In genomic region chr3:122691195-122691594, GRCh38 we compare ENCODE assay signal across 1 cellular context.
TF ChIP-seq lines count a peak whose summit lies in the region.

No MANE protein-coding gene starts in this region.

TF ChIP-seq in HepG2, 621 proteins besides CTCF, POLR2A, EP300 and RAD21 (continued from another document and continues in another):
- TF ChIP-seq ZNF468 (CRISPR knock-in tag; IDR thresholded peaks at IDR 0.05) (no peak), STAG1 (CRISPR knock-in tag; IDR thresholded peaks at IDR 0.05) (no peak), KLF16 (CRISPR knock-in tag; IDR thresholded peaks at IDR 0.05) (0 out of 4 replicates have a peak, but pooled peaks of 1 of the 2 experiments have one; percentile 32), TBX2 (CRISPR knock-in tag; IDR thresholded peaks at IDR 0.05; ENCODE audit: borderline replicate concordance) (no peak), HNRNPK (IDR thresholded peaks at IDR 0.05; ENCODE audit: low read depth, low read length, poor library complexity, severe bottlenecking) (no peak), ZNF160 (CRISPR knock-in tag; IDR thresholded peaks at IDR 0.05) (no peak), FOXP4 (CRISPR knock-in tag; IDR thresholded peaks at IDR 0.05) (peak; percentile 41; the same call in 1 of the 2 replicates), HMGA1 (CRISPR knock-in tag; conservative IDR thresholded peaks at IDR 0.05) (no peak), ZBTB42 (CRISPR knock-in tag; IDR thresholded peaks at IDR 0.05) (no peak), NCOA2 (CRISPR knock-in tag; IDR thresholded peaks at IDR 0.05) (no peak), ZNF350 (CRISPR knock-in tag; IDR thresholded peaks at IDR 0.05; ENCODE audit: borderline replicate concordance, low read depth) (no peak), ZNF484 (CRISPR knock-in tag; IDR thresholded peaks at IDR 0.05; ENCODE audit: borderline replicate concordance, low read depth) (no peak), FOXA3 (CRISPR knock-in tag; IDR thresholded peaks at IDR 0.05) (peak; percentile 75), ZFP36L1 (CRISPR knock-in tag; IDR thresholded peaks at IDR 0.05) (no peak), GABPB1 (CRISPR knock-in tag; IDR thresholded peaks at IDR 0.05) (no peak), ZNF317 (CRISPR knock-in tag; IDR thresholded peaks at IDR 0.05) (no peak), ZNF234 (CRISPR knock-in tag; conservative IDR thresholded peaks at IDR 0.05) (no peak), ATAD3A (CRISPR knock-in tag; IDR thresholded peaks at IDR 0.05) (no peak), SIX4 (CRISPR knock-in tag; IDR thresholded peaks at IDR 0.05) (no peak), ZNF24 (IDR thresholded peaks at IDR 0.05) (no peak), ZNF281 (CRISPR knock-in tag; IDR thresholded peaks at IDR 0.05; ENCODE audit: borderline replicate concordance) (no peak), ZNF780A (CRISPR knock-in tag; IDR thresholded peaks at IDR 0.05) (no peak), NR1H2 (CRISPR knock-in tag; IDR thresholded peaks at IDR 0.05; ENCODE audit: borderline replicate concordance, low read depth) (no peak), NAIF1 (CRISPR knock-in tag; IDR thresholded peaks at IDR 0.05; ENCODE audit: borderline replicate concordance) (no peak), HOXA3 (CRISPR knock-in tag; IDR thresholded peaks at IDR 0.05) (peak; percentile 14; the same call in 1 of the 2 replicates), BHLHE40 (IDR thresholded peaks at IDR 0.05; ENCODE audit: low read length) (no peak), PLRG1 (conservative IDR thresholded peaks at IDR 0.05) (no peak), PPARG (CRISPR knock-in tag; conservative IDR thresholded peaks at IDR 0.05) (no peak), JUND (CRISPR knock-in tag; IDR thresholded peaks at IDR 0.05) (peak; percentile 45; the same call in 1 of the 2 replicates), ZNF841 (CRISPR knock-in tag; IDR thresholded peaks at IDR 0.05; ENCODE audit: borderline replicate concordance) (no peak), ZFP36L2 (CRISPR knock-in tag; IDR thresholded peaks at IDR 0.05) (no peak), ZFY (CRISPR knock-in tag; IDR thresholded peaks at IDR 0.05) (no peak), GTF2F1 (IDR thresholded peaks at IDR 0.05; ENCODE audit: low read length) (no peak), SYNCRIP (IDR thresholded peaks at IDR 0.05; ENCODE audit: insufficient read depth, low read depth, low read length) (no peak), ZFX (CRISPR knock-in tag; IDR thresholded peaks at IDR 0.05; ENCODE audit: low read depth) (peak; percentile 58), ZNF562 (CRISPR knock-in tag; IDR thresholded peaks at IDR 0.05; ENCODE audit: borderline replicate concordance) (no peak), ZNF652 (CRISPR knock-in tag; IDR thresholded peaks at IDR 0.05; ENCODE audit: borderline replicate concordance, low read depth) (0 out of 2 replicates have a peak, but pooled peaks have one; percentile 32), GRHL1 (CRISPR knock-in tag; conservative IDR thresholded peaks at IDR 0.05) (no peak), TMF1 (CRISPR knock-in tag; IDR thresholded peaks at IDR 0.05; ENCODE audit: low read depth) (no peak), KLF6 (CRISPR knock-in tag; IDR thresholded peaks at IDR 0.05) (no peak), BCL6 (CRISPR knock-in tag; IDR thresholded peaks at IDR 0.05) (peak; percentile 49; the same call in 1 of the 2 replicates), KDM2A (CRISPR knock-in tag; IDR thresholded peaks at IDR 0.05; ENCODE audit: borderline replicate concordance, low read depth) (no peak), ZNF552 (CRISPR knock-in tag; IDR thresholded peaks at IDR 0.05; ENCODE audit: borderline replicate concordance) (no peak), EEA1 (CRISPR knock-in tag; IDR thresholded peaks at IDR 0.05; ENCODE audit: borderline replicate concordance) (no peak)
- TF ChIP-seq, protein P1, sequence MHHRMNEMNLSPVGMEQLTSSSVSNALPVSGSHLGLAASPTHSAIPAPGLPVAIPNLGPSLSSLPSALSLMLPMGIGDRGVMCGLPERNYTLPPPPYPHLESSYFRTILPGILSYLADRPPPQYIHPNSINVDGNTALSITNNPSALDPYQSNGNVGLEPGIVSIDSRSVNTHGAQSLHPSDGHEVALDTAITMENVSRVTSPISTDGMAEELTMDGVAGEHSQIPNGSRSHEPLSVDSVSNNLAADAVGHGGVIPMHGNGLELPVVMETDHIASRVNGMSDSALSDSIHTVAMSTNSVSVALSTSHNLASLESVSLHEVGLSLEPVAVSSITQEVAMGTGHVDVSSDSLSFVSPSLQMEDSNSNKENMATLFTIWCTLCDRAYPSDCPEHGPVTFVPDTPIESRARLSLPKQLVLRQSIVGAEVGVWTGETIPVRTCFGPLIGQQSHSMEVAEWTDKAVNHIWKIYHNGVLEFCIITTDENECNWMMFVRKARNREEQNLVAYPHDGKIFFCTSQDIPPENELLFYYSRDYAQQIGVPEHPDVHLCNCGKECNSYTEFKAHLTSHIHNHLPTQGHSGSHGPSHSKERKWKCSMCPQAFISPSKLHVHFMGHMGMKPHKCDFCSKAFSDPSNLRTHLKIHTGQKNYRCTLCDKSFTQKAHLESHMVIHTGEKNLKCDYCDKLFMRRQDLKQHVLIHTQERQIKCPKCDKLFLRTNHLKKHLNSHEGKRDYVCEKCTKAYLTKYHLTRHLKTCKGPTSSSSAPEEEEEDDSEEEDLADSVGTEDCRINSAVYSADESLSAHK (CRISPR knock-in tag; IDR thresholded peaks at IDR 0.05; ENCODE audit: borderline replicate concordance) = no peak
- TF ChIP-seq, protein P2, sequence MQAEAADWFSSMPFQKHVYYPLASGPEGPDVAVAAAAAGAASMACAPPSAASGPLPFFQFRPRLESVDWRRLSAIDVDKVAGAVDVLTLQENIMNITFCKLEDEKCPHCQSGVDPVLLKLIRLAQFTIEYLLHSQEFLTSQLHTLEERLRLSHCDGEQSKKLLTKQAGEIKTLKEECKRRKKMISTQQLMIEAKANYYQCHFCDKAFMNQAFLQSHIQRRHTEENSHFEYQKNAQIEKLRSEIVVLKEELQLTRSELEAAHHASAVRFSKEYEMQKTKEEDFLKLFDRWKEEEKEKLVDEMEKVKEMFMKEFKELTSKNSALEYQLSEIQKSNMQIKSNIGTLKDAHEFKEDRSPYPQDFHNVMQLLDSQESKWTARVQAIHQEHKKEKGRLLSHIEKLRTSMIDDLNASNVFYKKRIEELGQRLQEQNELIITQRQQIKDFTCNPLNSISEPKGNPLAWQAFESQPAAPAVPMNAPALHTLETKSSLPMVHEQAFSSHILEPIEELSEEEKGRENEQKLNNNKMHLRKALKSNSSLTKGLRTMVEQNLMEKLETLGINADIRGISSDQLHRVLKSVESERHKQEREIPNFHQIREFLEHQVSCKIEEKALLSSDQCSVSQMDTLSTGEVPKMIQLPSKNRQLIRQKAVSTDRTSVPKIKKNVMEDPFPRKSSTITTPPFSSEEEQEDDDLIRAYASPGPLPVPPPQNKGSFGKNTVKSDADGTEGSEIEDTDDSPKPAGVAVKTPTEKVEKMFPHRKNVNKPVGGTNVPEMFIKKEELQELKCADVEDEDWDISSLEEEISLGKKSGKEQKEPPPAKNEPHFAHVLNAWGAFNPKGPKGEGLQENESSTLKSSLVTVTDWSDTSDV (CRISPR knock-in tag; IDR thresholded peaks at IDR 0.05) = no peak
- TF ChIP-seq, protein P3, sequence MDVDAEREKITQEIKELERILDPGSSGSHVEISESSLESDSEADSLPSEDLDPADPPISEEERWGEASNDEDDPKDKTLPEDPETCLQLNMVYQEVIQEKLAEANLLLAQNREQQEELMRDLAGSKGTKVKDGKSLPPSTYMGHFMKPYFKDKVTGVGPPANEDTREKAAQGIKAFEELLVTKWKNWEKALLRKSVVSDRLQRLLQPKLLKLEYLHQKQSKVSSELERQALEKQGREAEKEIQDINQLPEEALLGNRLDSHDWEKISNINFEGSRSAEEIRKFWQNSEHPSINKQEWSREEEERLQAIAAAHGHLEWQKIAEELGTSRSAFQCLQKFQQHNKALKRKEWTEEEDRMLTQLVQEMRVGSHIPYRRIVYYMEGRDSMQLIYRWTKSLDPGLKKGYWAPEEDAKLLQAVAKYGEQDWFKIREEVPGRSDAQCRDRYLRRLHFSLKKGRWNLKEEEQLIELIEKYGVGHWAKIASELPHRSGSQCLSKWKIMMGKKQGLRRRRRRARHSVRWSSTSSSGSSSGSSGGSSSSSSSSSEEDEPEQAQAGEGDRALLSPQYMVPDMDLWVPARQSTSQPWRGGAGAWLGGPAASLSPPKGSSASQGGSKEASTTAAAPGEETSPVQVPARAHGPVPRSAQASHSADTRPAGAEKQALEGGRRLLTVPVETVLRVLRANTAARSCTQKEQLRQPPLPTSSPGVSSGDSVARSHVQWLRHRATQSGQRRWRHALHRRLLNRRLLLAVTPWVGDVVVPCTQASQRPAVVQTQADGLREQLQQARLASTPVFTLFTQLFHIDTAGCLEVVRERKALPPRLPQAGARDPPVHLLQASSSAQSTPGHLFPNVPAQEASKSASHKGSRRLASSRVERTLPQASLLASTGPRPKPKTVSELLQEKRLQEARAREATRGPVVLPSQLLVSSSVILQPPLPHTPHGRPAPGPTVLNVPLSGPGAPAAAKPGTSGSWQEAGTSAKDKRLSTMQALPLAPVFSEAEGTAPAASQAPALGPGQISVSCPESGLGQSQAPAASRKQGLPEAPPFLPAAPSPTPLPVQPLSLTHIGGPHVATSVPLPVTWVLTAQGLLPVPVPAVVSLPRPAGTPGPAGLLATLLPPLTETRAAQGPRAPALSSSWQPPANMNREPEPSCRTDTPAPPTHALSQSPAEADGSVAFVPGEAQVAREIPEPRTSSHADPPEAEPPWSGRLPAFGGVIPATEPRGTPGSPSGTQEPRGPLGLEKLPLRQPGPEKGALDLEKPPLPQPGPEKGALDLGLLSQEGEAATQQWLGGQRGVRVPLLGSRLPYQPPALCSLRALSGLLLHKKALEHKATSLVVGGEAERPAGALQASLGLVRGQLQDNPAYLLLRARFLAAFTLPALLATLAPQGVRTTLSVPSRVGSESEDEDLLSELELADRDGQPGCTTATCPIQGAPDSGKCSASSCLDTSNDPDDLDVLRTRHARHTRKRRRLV (CRISPR knock-in tag; IDR thresholded peaks at IDR 0.05) = no peak
- TF ChIP-seq, protein P4, sequence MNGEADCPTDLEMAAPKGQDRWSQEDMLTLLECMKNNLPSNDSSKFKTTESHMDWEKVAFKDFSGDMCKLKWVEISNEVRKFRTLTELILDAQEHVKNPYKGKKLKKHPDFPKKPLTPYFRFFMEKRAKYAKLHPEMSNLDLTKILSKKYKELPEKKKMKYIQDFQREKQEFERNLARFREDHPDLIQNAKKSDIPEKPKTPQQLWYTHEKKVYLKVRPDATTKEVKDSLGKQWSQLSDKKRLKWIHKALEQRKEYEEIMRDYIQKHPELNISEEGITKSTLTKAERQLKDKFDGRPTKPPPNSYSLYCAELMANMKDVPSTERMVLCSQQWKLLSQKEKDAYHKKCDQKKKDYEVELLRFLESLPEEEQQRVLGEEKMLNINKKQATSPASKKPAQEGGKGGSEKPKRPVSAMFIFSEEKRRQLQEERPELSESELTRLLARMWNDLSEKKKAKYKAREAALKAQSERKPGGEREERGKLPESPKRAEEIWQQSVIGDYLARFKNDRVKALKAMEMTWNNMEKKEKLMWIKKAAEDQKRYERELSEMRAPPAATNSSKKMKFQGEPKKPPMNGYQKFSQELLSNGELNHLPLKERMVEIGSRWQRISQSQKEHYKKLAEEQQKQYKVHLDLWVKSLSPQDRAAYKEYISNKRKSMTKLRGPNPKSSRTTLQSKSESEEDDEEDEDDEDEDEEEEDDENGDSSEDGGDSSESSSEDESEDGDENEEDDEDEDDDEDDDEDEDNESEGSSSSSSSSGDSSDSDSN (CRISPR knock-in tag; IDR thresholded peaks at IDR 0.05) = no peak
